Comparison of ENCODE assay signal across 8 cellular contexts in genomic region chr5:145937432-145938250, GRCh38. TPM values are rescaled to one million over a fixed set of nuclear protein-coding genes. Genes with fewer than 3 reads are reported as not detected.
DNase-seq lines count a peak whose midpoint lies in the region; ATAC-seq and TF ChIP-seq lines count a peak whose summit lies in the region.

No MANE protein-coding gene starts in this region.

- TF ChIP-seq CTCF in omental fat pad (IDR thresholded peaks at IDR 0.05), result no peak

- peak; percentile 74 for ATAC-seq in GM18499 (IDR thresholded peaks at IDR 0.05; ENCODE audit: insufficient read depth, unreplicated experiment)
- ATAC-seq in HG03521 (IDR thresholded peaks at IDR 0.05; ENCODE audit: unreplicated experiment), result peak; percentile 42
- peak; percentile 56 for ATAC-seq in omental fat pad (ENCODE audit: low FRiP score)
- no peak for ATAC-seq in HG02759 (IDR thresholded peaks at IDR 0.05; ENCODE audit: unreplicated experiment)
- ATAC-seq in HG03571 (IDR thresholded peaks at IDR 0.05; ENCODE audit: unreplicated experiment), result no peak

- peak overlapping the region; percentile 49 for H3K27ac ChIP-seq in caudate nucleus (ENCODE audit: low read depth, low read length)

- peak in 22 of 61 donors; percentile 8 to 82 (median 39) for DNase-seq in caudate nucleus (lab: John Stamatoyannopoulos, UW)
- DNase-seq in omental fat pad (ENCODE audit: low spot score), result no peak
- no peak for DNase-seq in cortex of kidney (lab: John Stamatoyannopoulos, UW)
- DNase-seq in activated CD4-positive, alpha-beta T cell treated with anti-CD3 and anti-CD28 coated beads for 1 hour, result no peak

RNA-seq across cellular contexts. Expression of gene SH3RF2, which starts 1.3 kb away (rescaled TPM):
- total RNA-seq in omental fat pad, result 1 to 10 TPM in 3 of 4 donors, under 1 TPM in 1; 0.65 to 4.2 (median 2.1) TPM

Comparison
In these comparisons a context has a peak if more than half of its experiments do, and no peak if none do; other contexts are left out.
1. ATAC-seq: peak in GM18499 (single experiment), HG03521 (single experiment) and omental fat pad (single experiment); none in HG02759 (single experiment) and HG03571 (single experiment).